1 cellular context compared by ENCODE assay signal in genomic region chr18:7566244-7566586, GRCh38.
TF ChIP-seq lines count a peak whose summit lies in the region.

No MANE protein-coding gene starts in this region.

TF ChIP-seq in GM23338, 12 proteins besides CTCF, POLR2A, EP300 and RAD21 (continued from another document):
- TF ChIP-seq, protein P1, sequence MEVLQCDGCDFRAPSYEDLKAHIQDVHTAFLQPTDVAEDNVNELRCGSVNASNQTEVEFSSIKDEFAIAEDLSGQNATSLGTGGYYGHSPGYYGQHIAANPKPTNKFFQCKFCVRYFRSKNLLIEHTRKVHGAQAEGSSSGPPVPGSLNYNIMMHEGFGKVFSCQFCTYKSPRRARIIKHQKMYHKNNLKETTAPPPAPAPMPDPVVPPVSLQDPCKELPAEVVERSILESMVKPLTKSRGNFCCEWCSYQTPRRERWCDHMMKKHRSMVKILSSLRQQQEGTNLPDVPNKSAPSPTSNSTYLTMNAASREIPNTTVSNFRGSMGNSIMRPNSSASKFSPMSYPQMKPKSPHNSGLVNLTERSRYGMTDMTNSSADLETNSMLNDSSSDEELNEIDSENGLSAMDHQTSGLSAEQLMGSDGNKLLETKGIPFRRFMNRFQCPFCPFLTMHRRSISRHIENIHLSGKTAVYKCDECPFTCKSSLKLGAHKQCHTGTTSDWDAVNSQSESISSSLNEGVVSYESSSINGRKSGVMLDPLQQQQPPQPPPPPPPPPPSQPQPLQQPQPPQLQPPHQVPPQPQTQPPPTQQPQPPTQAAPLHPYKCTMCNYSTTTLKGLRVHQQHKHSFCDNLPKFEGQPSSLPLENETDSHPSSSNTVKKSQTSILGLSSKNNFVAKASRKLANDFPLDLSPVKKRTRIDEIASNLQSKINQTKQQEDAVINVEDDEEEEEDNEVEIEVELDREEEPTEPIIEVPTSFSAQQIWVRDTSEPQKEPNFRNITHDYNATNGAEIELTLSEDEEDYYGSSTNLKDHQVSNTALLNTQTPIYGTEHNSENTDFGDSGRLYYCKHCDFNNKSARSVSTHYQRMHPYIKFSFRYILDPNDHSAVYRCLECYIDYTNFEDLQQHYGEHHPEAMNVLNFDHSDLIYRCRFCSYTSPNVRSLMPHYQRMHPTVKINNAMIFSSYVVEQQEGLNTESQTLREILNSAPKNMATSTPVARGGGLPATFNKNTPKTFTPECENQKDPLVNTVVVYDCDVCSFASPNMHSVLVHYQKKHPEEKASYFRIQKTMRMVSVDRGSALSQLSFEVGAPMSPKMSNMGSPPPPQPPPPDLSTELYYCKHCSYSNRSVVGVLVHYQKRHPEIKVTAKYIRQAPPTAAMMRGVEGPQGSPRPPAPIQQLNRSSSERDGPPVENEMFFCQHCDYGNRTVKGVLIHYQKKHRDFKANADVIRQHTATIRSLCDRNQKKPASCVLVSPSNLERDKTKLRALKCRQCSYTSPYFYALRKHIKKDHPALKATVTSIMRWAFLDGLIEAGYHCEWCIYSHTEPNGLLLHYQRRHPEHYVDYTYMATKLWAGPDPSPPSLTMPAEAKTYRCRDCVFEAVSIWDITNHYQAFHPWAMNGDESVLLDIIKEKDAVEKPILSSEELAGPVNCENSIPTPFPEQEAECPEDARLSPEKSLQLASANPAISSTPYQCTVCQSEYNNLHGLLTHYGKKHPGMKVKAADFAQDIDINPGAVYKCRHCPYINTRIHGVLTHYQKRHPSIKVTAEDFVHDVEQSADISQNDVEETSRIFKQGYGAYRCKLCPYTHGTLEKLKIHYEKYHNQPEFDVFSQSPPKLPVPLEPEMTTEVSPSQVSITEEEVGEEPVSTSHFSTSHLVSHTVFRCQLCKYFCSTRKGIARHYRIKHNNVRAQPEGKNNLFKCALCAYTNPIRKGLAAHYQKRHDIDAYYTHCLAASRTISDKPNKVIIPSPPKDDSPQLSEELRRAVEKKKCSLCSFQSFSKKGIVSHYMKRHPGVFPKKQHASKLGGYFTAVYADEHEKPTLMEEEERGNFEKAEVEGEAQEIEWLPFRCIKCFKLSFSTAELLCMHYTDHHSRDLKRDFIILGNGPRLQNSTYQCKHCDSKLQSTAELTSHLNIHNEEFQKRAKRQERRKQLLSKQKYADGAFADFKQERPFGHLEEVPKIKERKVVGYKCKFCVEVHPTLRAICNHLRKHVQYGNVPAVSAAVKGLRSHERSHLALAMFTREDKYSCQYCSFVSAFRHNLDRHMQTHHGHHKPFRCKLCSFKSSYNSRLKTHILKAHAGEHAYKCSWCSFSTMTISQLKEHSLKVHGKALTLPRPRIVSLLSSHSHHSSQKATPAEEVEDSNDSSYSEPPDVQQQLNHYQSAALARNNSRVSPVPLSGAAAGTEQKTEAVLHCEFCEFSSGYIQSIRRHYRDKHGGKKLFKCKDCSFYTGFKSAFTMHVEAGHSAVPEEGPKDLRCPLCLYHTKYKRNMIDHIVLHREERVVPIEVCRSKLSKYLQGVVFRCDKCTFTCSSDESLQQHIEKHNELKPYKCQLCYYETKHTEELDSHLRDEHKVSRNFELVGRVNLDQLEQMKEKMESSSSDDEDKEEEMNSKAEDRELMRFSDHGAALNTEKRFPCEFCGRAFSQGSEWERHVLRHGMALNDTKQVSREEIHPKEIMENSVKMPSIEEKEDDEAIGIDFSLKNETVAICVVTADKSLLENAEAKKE (CRISPR knock-in tag; IDR thresholded peaks at IDR 0.05), result no peak
TF ChIP-seq in GM23338: peak in this region for 0.
